ENCODE assay signal across 1 cellular context in the genomic region with DNA sequence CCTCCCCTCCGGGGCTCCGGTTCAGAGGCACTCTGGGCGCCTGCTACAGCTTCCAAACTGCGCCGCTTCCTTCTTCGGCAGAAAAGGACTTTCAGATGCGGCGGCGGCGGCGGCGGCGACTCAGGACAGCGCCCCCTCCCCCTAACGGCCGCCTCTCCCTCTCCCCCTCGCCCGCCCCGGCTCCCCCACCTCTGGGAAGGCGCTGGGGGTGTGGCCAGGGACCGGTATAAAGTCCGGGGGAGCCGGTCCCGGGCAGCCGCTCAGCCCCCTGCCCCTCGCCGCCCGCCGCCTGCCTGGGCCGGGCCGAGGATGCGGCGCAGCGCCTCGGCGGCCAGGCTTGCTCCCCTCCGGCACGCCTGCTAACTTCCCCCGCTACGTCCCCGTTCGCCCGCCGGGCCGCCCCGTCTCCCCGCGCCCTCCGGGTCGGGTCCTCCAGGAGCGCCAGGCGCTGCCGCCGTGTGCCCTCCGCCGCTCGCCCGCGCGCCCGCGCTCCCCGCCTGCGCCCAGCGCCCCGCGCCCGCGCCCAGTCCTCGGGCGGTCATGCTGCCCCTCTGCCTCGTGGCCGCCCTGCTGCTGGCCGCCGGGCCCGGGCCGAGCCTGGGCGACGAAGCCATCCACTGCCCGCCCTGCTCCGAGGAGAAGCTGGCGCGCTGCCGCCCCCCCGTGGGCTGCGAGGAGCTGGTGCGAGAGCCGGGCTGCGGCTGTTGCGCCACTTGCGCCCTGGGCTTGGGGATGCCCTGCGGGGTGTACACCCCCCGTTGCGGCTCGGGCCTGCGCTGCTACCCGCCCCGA.
TF ChIP-seq lines count a peak whose summit lies in the region.

A gene (plus strand): TSS at position 255 of the 792 bp plus-strand sequence. CDS start 286 bp downstream, at position 541.

TF ChIP-seq in GM12878, 131 proteins besides CTCF, POLR2A, EP300 and RAD21 (continued from another document):
- TF ChIP-seq CEBPB (IDR thresholded peaks at IDR 0.05; ENCODE audit: borderline replicate concordance in 1 of 2, low read depth in 2 of 2, low read length in 2 of 2) (peak in 1 of 2 experiments; percentile 39; a peak in 1 of 4 replicates), YY1 (IDR thresholded peaks at IDR 0.05; ENCODE audit: low read depth, low read length) (peak; percentile 42; the same call in 1 of the 2 replicates), BHLHE40 (IDR thresholded peaks at IDR 0.05; ENCODE audit: borderline replicate concordance in 1 of 2, low read depth in 2 of 2, low read length in 1 of 2) (peak in 1 of 2 experiments; percentile 47; a peak in 2 of 4 replicates), TARDBP (IDR thresholded peaks at IDR 0.05; ENCODE audit: borderline replicate concordance) (0 out of 2 replicates have a peak, but pooled peaks have one; percentile 17), MEF2B (IDR thresholded peaks at IDR 0.05; ENCODE audit: partially characterized antibody, poor library complexity, severe bottlenecking) (no peak), LARP7 (IDR thresholded peaks at IDR 0.05) (peak; percentile 86; the same call in 1 of the 2 replicates), ZNF217 (IDR thresholded peaks at IDR 0.05) (peak; percentile 57; the same call in 1 of the 2 replicates), DPF2 (IDR thresholded peaks at IDR 0.05) (peak; percentile 62; the same call in 1 of the 2 replicates), HDAC6 (IDR thresholded peaks at IDR 0.05; ENCODE audit: unreplicated experiment) (peak; percentile 42), GATAD2B (conservative IDR thresholded peaks at IDR 0.05; ENCODE audit: low read depth) (peak; percentile 80), RB1 (IDR thresholded peaks at IDR 0.05; ENCODE audit: borderline replicate concordance) (0 out of 2 replicates have a peak, but pooled peaks have one; percentile 64), NR2F1 (conservative IDR thresholded peaks at IDR 0.05) (0 out of 2 replicates have a peak, but pooled peaks have one; percentile 31), SMARCA5 (IDR thresholded peaks at IDR 0.05) (peak; percentile 90; the same call in 1 of the 2 replicates), JUNB (IDR thresholded peaks at IDR 0.05) (no peak)
- TF ChIP-seq, protein P1, sequence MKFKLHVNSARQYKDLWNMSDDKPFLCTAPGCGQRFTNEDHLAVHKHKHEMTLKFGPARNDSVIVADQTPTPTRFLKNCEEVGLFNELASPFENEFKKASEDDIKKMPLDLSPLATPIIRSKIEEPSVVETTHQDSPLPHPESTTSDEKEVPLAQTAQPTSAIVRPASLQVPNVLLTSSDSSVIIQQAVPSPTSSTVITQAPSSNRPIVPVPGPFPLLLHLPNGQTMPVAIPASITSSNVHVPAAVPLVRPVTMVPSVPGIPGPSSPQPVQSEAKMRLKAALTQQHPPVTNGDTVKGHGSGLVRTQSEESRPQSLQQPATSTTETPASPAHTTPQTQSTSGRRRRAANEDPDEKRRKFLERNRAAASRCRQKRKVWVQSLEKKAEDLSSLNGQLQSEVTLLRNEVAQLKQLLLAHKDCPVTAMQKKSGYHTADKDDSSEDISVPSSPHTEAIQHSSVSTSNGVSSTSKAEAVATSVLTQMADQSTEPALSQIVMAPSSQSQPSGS (IDR thresholded peaks at IDR 0.05; ENCODE audit: low read length): no peak
- TF ChIP-seq, protein P2, sequence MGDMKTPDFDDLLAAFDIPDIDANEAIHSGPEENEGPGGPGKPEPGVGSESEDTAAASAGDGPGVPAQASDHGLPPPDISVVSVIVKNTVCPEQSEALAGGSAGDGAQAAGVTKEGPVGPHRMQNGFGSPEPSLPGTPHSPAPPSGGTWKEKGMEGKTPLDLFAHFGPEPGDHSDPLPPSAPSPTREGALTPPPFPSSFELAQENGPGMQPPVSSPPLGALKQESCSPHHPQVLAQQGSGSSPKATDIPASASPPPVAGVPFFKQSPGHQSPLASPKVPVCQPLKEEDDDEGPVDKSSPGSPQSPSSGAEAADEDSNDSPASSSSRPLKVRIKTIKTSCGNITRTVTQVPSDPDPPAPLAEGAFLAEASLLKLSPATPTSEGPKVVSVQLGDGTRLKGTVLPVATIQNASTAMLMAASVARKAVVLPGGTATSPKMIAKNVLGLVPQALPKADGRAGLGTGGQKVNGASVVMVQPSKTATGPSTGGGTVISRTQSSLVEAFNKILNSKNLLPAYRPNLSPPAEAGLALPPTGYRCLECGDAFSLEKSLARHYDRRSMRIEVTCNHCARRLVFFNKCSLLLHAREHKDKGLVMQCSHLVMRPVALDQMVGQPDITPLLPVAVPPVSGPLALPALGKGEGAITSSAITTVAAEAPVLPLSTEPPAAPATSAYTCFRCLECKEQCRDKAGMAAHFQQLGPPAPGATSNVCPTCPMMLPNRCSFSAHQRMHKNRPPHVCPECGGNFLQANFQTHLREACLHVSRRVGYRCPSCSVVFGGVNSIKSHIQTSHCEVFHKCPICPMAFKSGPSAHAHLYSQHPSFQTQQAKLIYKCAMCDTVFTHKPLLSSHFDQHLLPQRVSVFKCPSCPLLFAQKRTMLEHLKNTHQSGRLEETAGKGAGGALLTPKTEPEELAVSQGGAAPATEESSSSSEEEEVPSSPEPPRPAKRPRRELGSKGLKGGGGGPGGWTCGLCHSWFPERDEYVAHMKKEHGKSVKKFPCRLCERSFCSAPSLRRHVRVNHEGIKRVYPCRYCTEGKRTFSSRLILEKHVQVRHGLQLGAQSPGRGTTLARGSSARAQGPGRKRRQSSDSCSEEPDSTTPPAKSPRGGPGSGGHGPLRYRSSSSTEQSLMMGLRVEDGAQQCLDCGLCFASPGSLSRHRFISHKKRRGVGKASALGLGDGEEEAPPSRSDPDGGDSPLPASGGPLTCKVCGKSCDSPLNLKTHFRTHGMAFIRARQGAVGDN (IDR thresholded peaks at IDR 0.05): 0 out of 2 replicates have a peak, but pooled peaks have one; percentile 59
- TF ChIP-seq, protein P3, sequence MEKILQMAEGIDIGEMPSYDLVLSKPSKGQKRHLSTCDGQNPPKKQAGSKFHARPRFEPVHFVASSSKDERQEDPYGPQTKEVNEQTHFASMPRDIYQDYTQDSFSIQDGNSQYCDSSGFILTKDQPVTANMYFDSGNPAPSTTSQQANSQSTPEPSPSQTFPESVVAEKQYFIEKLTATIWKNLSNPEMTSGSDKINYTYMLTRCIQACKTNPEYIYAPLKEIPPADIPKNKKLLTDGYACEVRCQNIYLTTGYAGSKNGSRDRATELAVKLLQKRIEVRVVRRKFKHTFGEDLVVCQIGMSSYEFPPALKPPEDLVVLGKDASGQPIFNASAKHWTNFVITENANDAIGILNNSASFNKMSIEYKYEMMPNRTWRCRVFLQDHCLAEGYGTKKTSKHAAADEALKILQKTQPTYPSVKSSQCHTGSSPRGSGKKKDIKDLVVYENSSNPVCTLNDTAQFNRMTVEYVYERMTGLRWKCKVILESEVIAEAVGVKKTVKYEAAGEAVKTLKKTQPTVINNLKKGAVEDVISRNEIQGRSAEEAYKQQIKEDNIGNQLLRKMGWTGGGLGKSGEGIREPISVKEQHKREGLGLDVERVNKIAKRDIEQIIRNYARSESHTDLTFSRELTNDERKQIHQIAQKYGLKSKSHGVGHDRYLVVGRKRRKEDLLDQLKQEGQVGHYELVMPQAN (conservative IDR thresholded peaks at IDR 0.05): peak; percentile 55; the same call in 1 of the 2 replicates
TF ChIP-seq in GM12878: peak in this region for 16.
